Comparison of ENCODE assay signal across 1 cellular context in the genomic region with DNA sequence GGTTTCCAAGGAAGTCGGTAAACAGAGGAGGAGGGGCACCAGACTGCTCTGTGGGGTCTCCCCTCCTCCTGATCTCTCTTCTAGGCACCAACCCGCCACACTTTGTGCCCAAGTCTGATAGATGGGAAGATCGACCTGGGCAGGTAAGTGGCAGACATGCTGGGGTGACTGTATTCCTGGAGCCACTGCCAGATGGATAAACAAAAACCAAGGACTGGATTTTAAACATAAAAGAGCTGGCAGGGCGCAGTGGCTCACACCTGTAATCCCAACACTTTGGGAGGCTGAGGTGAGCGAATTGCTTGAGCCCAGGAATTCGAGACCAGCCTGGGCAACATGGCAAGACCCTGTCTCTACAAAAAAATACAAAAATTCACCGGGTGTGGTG.
TF ChIP-seq lines count a peak whose summit lies in the region.

No MANE protein-coding gene starts in this region.

TF ChIP-seq in IMR-90, 13 proteins besides CTCF, POLR2A, EP300 and RAD21:
- TF ChIP-seq RCOR1 (IDR thresholded peaks at IDR 0.05; ENCODE audit: insufficient replicate concordance, low read length) (no peak), CEBPB (IDR thresholded peaks at IDR 0.05; ENCODE audit: low read depth, low read length) (no peak), BHLHE40 (IDR thresholded peaks at IDR 0.05; ENCODE audit: low read depth, low read length) (no peak), RFX5 (IDR thresholded peaks at IDR 0.05; ENCODE audit: low read depth, low read length) (no peak)
- TF ChIP-seq, protein P1, sequence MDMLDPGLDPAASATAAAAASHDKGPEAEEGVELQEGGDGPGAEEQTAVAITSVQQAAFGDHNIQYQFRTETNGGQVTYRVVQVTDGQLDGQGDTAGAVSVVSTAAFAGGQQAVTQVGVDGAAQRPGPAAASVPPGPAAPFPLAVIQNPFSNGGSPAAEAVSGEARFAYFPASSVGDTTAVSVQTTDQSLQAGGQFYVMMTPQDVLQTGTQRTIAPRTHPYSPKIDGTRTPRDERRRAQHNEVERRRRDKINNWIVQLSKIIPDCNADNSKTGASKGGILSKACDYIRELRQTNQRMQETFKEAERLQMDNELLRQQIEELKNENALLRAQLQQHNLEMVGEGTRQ (IDR thresholded peaks at IDR 0.05; ENCODE audit: low read depth, low read length), result no peak
TF ChIP-seq in IMR-90: peak in this region for 0.
